In the genomic region with DNA sequence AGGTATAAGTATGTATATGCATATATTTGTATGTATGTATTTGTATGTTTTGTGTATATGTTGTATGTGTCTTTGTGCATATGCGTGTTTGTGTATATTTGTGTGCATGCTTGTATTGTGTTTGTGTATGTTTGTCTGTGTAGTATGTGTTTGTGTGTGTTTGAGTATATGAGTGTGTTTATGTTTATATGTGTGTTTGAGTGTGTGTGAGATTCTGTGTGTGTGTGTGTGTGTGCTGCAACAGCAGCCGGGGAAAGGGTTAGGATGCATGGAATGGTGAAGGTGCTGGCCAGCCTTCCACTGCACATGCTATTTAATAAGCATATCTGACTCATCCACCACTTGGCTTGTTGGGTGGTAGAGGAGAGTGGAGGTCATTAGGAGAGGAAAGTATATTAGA, we compare ENCODE assay signal across 17 cellular contexts. TPM values are rescaled to one million over a fixed set of nuclear protein-coding genes. Genes with fewer than 3 reads are reported as not detected.
A peak's percentile ranks its signal among the peaks of the same experiment; 100 is the strongest.
DNase-seq lines count a peak whose midpoint lies in the region; TF ChIP-seq lines count a peak whose summit lies in the region.
"Had no signal": no experiment of that assay in that cellular context is flagged by ENCODE, and none has a peak within 500 bp of the region (broad histone marks: within the 10 kb centered on the region; RNA-seq: fewer than 3 reads in every experiment).

No MANE protein-coding gene starts in this region.

- no peaks in the 10 kb centered on the region for H3K79me1 ChIP-seq in mesenchymal stem cell (replicated peaks; ENCODE audit: low read length, poor library complexity, severe bottlenecking)

- no peak overlapping the region for H3K4ac ChIP-seq in mesenchymal stem cell (ENCODE audit: low read depth in 1 of 2, low read length in 2 of 2)

- no peak for TF ChIP-seq CTCF in brain (conservative IDR thresholded peaks at IDR 0.05)

- H3K36me3 ChIP-seq in mesenchymal stem cell (ENCODE audit: control insufficient read depth in 1 of 2, insufficient read depth in 2 of 2, low read depth in 1 of 2, low read length in 2 of 2), result no peaks in the 10 kb centered on the region
- H3K36me3 ChIP-seq: ovary, transverse colon had no signal

- intact Hi-C loops in posterior vena cava (cut with DNase I), result loop anchor here (10.0 kb wide), 3 partner anchors 160 to 560 kb away; a partner anchor contains a TSS

- 92% methylated on average over 1 of the region's 2 CpGs for whole genome bisulfite sequencing in mesenchymal stem cell

- H3K27ac Mint-ChIP-seq in brain, result peak overlapping the region in 3 of 5 experiments; percentile 1 to 27 (median 8)
- H3K27ac Mint-ChIP-seq: activated naive CD4-positive, alpha-beta T cell treated with anti-CD3 and anti-CD28 coated beads, Interleukin-2, amount 50 U/mL, for 24 hours; stimulated activated naive B cell treated with anti-CD40 and anti-IgM and Interleukin-4, amounts not matched to agents 10 μg/mL and 1 μg/mL and 100 μg/mL, for 72 hours had no signal

- no peak overlapping the region for H3K4me2 ChIP-seq in mesenchymal stem cell (ENCODE audit: low read length, poor library complexity, severe bottlenecking)

- no peak overlapping the region for H2BK15ac ChIP-seq in mesenchymal stem cell (ENCODE audit: low read depth, poor library complexity, severe bottlenecking)

- peaks cover 39% of the 10 kb centered on the region for H3K4me1 Mint-ChIP-seq in brain

- no peak overlapping the region for H3K4me3 ChIP-seq in mesenchymal stem cell (ENCODE audit: insufficient read depth in 1 of 2, low read depth in 1 of 2, low read length in 2 of 2)
- H3K4me3 ChIP-seq: ovary, transverse colon had no signal

- DNase-seq in DMS53 treated with DMSO at 0.1 percent for 48 hours (lab: John Stamatoyannopoulos, UW; ENCODE audit: unreplicated experiment) (peak; percentile 33), HEK293T (ENCODE audit: extremely low spot score) (no peak), mesenchymal stem cell (peak; percentile 64), EL (no peak), posterior vena cava (ENCODE audit: low spot score) (no peak), medulla oblongata (ENCODE audit: extremely low spot score) (no peak)
- DNase-seq: activated CD4-positive, alpha-beta T cell treated with anti-CD3 and anti-CD28 coated beads, Interleukin-2, amount 50 U/mL, for 1 hour; activated T-cell treated with anti-CD3 and anti-CD28 coated beads, Interleukin-2, amount 50 U/mL, for 1 hour; Karpas-422; NCI-H146; ovary; stimulated activated naive B cell treated with anti-CD40 and anti-IgM and Interleukin-4, amounts not matched to agents 10 μg/mL and 1 μg/mL and 100 μg/mL, for 72 hours; T1000; transverse colon had no signal

- no peaks in the 10 kb centered on the region for H3K9me3 ChIP-seq in mesenchymal stem cell (ENCODE audit: control insufficient read depth, low read length)
- H3K9me3 ChIP-seq: ovary, transverse colon had no signal

- H3K4me1 ChIP-seq in mesenchymal stem cell (ENCODE audit: control insufficient read depth, insufficient read depth, low read depth, low read length), result peaks cover 14% of the 10 kb centered on the region

- H4K8ac ChIP-seq in mesenchymal stem cell (ENCODE audit: low read length), result no peak overlapping the region

- H2AFZ ChIP-seq in mesenchymal stem cell (ENCODE audit: low read depth, low read length), result no peak overlapping the region

- H3K4me3 Mint-ChIP-seq in brain, result no peak overlapping the region
- H3K4me3 Mint-ChIP-seq: activated naive CD4-positive, alpha-beta T cell treated with anti-CD3 and anti-CD28 coated beads, Interleukin-2, amount 50 U/mL, for 24 hours; CD14-positive monocyte; stimulated activated naive B cell treated with anti-CD40 and anti-IgM and Interleukin-4, amounts not matched to agents 10 μg/mL and 1 μg/mL and 100 μg/mL, for 72 hours had no signal

- H3K14ac ChIP-seq in mesenchymal stem cell (ENCODE audit: low read length in 2 of 2), result no peak overlapping the region

- peaks cover 11% of the 10 kb centered on the region for H3K27me3 Mint-ChIP-seq in brain
- H3K27me3 Mint-ChIP-seq: activated naive CD4-positive, alpha-beta T cell treated with anti-CD3 and anti-CD28 coated beads, Interleukin-2, amount 50 U/mL, for 24 hours had no signal

- no peak overlapping the region for H2BK12ac ChIP-seq in mesenchymal stem cell (ENCODE audit: low read length in 2 of 2)

- no peak overlapping the region for H2BK5ac ChIP-seq in mesenchymal stem cell (ENCODE audit: low read depth, low read length, poor library complexity, severe bottlenecking)

- H4K91ac ChIP-seq in mesenchymal stem cell (ENCODE audit: low read length), result no peak overlapping the region

- no peak overlapping the region for H2AK5ac ChIP-seq in mesenchymal stem cell (ENCODE audit: low read length, severe bottlenecking)

- H2BK120ac ChIP-seq in mesenchymal stem cell (ENCODE audit: low read depth, low read length), result no peak overlapping the region

- no peak overlapping the region for H3K23ac ChIP-seq in mesenchymal stem cell (ENCODE audit: low read length in 2 of 2)

- POLR2A ChIA-PET in HEK293T (lab: Yijun Ruan, JAX), result no interaction called here

- no peak overlapping the region for H3K27ac ChIP-seq in mesenchymal stem cell (ENCODE audit: low read length, poor library complexity, severe bottlenecking)
- H3K27ac ChIP-seq: ovary had no signal

- H3K18ac ChIP-seq in mesenchymal stem cell (ENCODE audit: low read depth in 1 of 2, low read length in 2 of 2), result no peak overlapping the region

- no peaks in the 10 kb centered on the region for H3K9me3 Mint-ChIP-seq in brain
- H3K9me3 Mint-ChIP-seq: activated naive CD4-positive, alpha-beta T cell treated with anti-CD3 and anti-CD28 coated beads, Interleukin-2, amount 50 U/mL, for 24 hours; CD14-positive monocyte; stimulated activated naive B cell treated with anti-CD40 and anti-IgM and Interleukin-4, amounts not matched to agents 10 μg/mL and 1 μg/mL and 100 μg/mL, for 72 hours had no signal

- H3K9ac ChIP-seq in mesenchymal stem cell (ENCODE audit: low read length), result no peak overlapping the region

- H3K27me3 ChIP-seq in mesenchymal stem cell (ENCODE audit: control insufficient read depth in 1 of 2, insufficient read depth in 1 of 2, low read length in 2 of 2), result peaks cover 0 to 14% of the 10 kb centered on the region in 2 experiments
- H3K27me3 ChIP-seq: ovary, transverse colon had no signal

- CTCF ChIA-PET in HEK293T (lab: Yijun Ruan, JAX), result no interaction called here

- no peaks in the 10 kb centered on the region for H3K36me3 Mint-ChIP-seq in brain
- H3K36me3 Mint-ChIP-seq: activated naive CD4-positive, alpha-beta T cell treated with anti-CD3 and anti-CD28 coated beads, Interleukin-2, amount 50 U/mL, for 24 hours; CD14-positive monocyte; stimulated activated naive B cell treated with anti-CD40 and anti-IgM and Interleukin-4, amounts not matched to agents 10 μg/mL and 1 μg/mL and 100 μg/mL, for 72 hours had no signal

TF ChIP-seq in HEK293T, 16 proteins besides CTCF, POLR2A, EP300 and RAD21:
- TF ChIP-seq TARDBP (IDR thresholded peaks at IDR 0.05), result 0 out of 2 replicates have a peak, but pooled peaks have one; percentile 58
- no peak for TF ChIP-seq NFRKB (IDR thresholded peaks at IDR 0.05)

RNA-seq across cellular contexts. Expression of a gene that starts 46.6 kb away (rescaled TPM):
- 42.1 TPM for polyA plus RNA-seq in brain (ENCODE audit: insufficient read depth, low read depth, low replicate concordance)
- 24.2 TPM for polyA plus RNA-seq in mesenchymal stem cell (2013, experiment 1 of 2)
- polyA plus RNA-seq in mesenchymal stem cell (2013, experiment 2 of 2), result 24.7 TPM
- 10 to 100 TPM; 56.2 to 58.9 TPM for total RNA-seq in posterior vena cava

Comparison
In these comparisons a context has a peak if more than half of its experiments do, and no peak if none do; other contexts are left out.
1. DNase-seq: peak in DMS53 treated with DMSO at 0.1 percent for 48 hours (single experiment) and mesenchymal stem cell (single experiment); none in HEK293T (single experiment), EL (single experiment), posterior vena cava (single experiment) and medulla oblongata (single experiment).